ENCODE assay signal across 22 cellular contexts in genomic region chr14:72583316-72584272, GRCh38.
DNase-seq lines count a peak whose midpoint lies in the region; TF ChIP-seq lines count a peak whose summit lies in the region.
"Had no signal": no experiment of that assay in that cellular context is flagged by ENCODE, and none has a peak within 500 bp of the region (broad histone marks: within the 10 kb centered on the region; RNA-seq: fewer than 3 reads in every experiment).

No MANE protein-coding gene starts in this region.

- no peak overlapping the region for H3K4me3 ChIP-seq in LNCaP clone FGC (ENCODE audit: low read depth, low read length)
- H3K4me3 ChIP-seq: BLaER1 treated with 17β-estradiol and CSF1 and Interleukin-3, amounts not matched to agents 10 nM and 100 nM; K562 had no signal

- POLR2A ChIA-PET in activated CD4-positive, alpha-beta T cell treated with anti-CD3 and anti-CD28 coated beads, Interleukin-2, amount 10 ng/mL, durations not matched to agents 7 days and 5 days (lab: Charles Lee), result no interaction called here

- H3K27ac Mint-ChIP-seq in activated CD4-positive, alpha-beta T cell treated with anti-CD3 and anti-CD28 coated beads, Interleukin-2, amount 10 ng/mL, durations not matched to agents 7 days and 5 days, result no peak overlapping the region
- H3K27ac Mint-ChIP-seq: CD8-positive, alpha-beta T cell; HFFc6 had no signal

- H3K27me3 Mint-ChIP-seq in activated CD4-positive, alpha-beta T cell treated with anti-CD3 and anti-CD28 coated beads, Interleukin-2, amount 10 ng/mL, durations not matched to agents 7 days and 5 days, result peaks cover 28% of the 10 kb centered on the region

- H3K4me1 Mint-ChIP-seq in activated CD4-positive, alpha-beta T cell treated with anti-CD3 and anti-CD28 coated beads, Interleukin-2, amount 10 ng/mL, durations not matched to agents 7 days and 5 days, result peaks cover 3% of the 10 kb centered on the region

- peaks cover 29% of the 10 kb centered on the region for H3K9me3 Mint-ChIP-seq in activated CD4-positive, alpha-beta T cell treated with anti-CD3 and anti-CD28 coated beads, Interleukin-2, amount 10 ng/mL, durations not matched to agents 7 days and 5 days
- H3K9me3 Mint-ChIP-seq: CD8-positive, alpha-beta T cell; HFFc6 had no signal

- CTCF ChIA-PET in activated CD4-positive, alpha-beta T cell treated with anti-CD3 and anti-CD28 coated beads, Interleukin-2, amount 10 ng/mL, durations not matched to agents 7 days and 5 days (lab: Charles Lee), result interaction anchor here (1.2 kb wide), 2 partner anchors 9 to 132 kb away, joined by 3 read pairs; no protein-coding TSS in a partner anchor

- peaks cover 10% of the 10 kb centered on the region for H3K36me3 Mint-ChIP-seq in activated CD4-positive, alpha-beta T cell treated with anti-CD3 and anti-CD28 coated beads, Interleukin-2, amount 10 ng/mL, durations not matched to agents 7 days and 5 days (ENCODE audit: low read depth)
- H3K36me3 Mint-ChIP-seq: CD8-positive, alpha-beta T cell had no signal

- no peak for TF ChIP-seq CTCF in LNCaP clone FGC (IDR thresholded peaks at IDR 0.05; ENCODE audit: control insufficient read depth, extremely low read depth, insufficient read depth)

- no peak overlapping the region for H3K4me3 Mint-ChIP-seq in activated CD4-positive, alpha-beta T cell treated with anti-CD3 and anti-CD28 coated beads, Interleukin-2, amount 10 ng/mL, durations not matched to agents 7 days and 5 days
- H3K4me3 Mint-ChIP-seq: CD8-positive, alpha-beta T cell; HFFc6 had no signal

- DNase-seq in DMS 273 treated with DMSO at 0.1 percent for 48 hours (lab: John Stamatoyannopoulos, UW) (peak; percentile 45), LNCaP clone FGC (ENCODE audit: low read depth) (peak; percentile 13), cerebellar cortex (ENCODE audit: low spot score) (peak; percentile 41), mucosa of gallbladder (ENCODE audit: low spot score) (peak; percentile 51), T-helper 1 cell (no peak), NCI-H2029 treated with DMSO at 0.1 percent for 48 hours (lab: John Stamatoyannopoulos, UW) (no peak)
- no peak for DNase-seq in activated CD4-positive, alpha-beta T cell treated with anti-CD3 and anti-CD28 coated beads, Interleukin-2, amount 10 ng/mL, durations not matched to agents 7 days and 5 days
- no peak for DNase-seq in stimulated activated CD8-positive, alpha-beta memory T cell treated with anti-CD3 and anti-CD28 coated beads, Interleukin-4, amount 100 ng/mL, for 48 hours
- DNase-seq: Calu3; CD8-positive, alpha-beta T cell; DMS79; H7; HFFc6; NCI-H1105 treated with DMSO at 0.1 percent for 48 hours; NCI-H1930; NCI-H446 treated with DMSO at 0.1 percent for 48 hours; NCI-H748 treated with DMSO at 0.1 percent for 48 hours; RPMI8226; SHP77 treated with DMSO at 0.1 percent for 48 hours; SK-N-SH had no signal

Comparison
In these comparisons a context has a peak if more than half of its experiments do, and no peak if none do; other contexts are left out.
1. DNase-seq: peak in DMS 273 treated with DMSO at 0.1 percent for 48 hours (single experiment), LNCaP clone FGC (single experiment), cerebellar cortex (single experiment) and mucosa of gallbladder (single experiment); none in activated CD4-positive, alpha-beta T cell treated with anti-CD3 and anti-CD28 coated beads, Interleukin-2, amount 10 ng/mL, durations not matched to agents 7 days and 5 days (single experiment), T-helper 1 cell (0 of 5), stimulated activated CD8-positive, alpha-beta memory T cell treated with anti-CD3 and anti-CD28 coated beads, Interleukin-4, amount 100 ng/mL, for 48 hours (single experiment) and NCI-H2029 treated with DMSO at 0.1 percent for 48 hours (single experiment).